In genomic region chr3:190514163-190515153, GRCh38 we compare ENCODE assay signal across 8 cellular contexts. TPM values are rescaled to one million over a fixed set of nuclear protein-coding genes. Genes with fewer than 3 reads are reported as not detected.
DNase-seq lines count a peak whose midpoint lies in the region; ATAC-seq and TF ChIP-seq lines count a peak whose summit lies in the region.

No MANE protein-coding gene starts in this region.

- CTCF ChIA-PET in HEK293 (lab: Yijun Ruan, JAX): interaction anchor here (0.6 to 1.6 kb wide), 10 partner anchors 11 to 216 kb away, joined by 3 to 5 read pairs (median 3); no protein-coding TSS in a partner anchor

- peak; percentile 49 for DNase-seq in DMS53 (lab: John Stamatoyannopoulos, UW)
- DNase-seq in SJSA1 (ENCODE audit: low read depth in 1 of 2, low spot score in 2 of 2): peak; percentile 43 to 57
- peak; percentile 82 for DNase-seq in adipocyte (ENCODE audit: low read depth)
- peak; percentile 22 to 69 (median 50) for DNase-seq in heart left ventricle
- peak; percentile 86 for DNase-seq in osteoblast (ENCODE audit: insufficient read length, low spot score, missing footprints)

- H3K4me2 ChIP-seq in osteoblast (ENCODE audit: insufficient read depth, low read length): peak overlapping the region; percentile 94

- POLR2A ChIA-PET in HEK293 (lab: Yijun Ruan, JAX): interaction anchor here (0.7 to 2.0 kb wide), 6 partner anchors 11 to 190 kb away, joined by 3 to 5 read pairs (median 4); no protein-coding TSS in a partner anchor

- WGBS in heart left ventricle, 4 donors: 0 to 2% (median 1%) methylated on average over 32 to 44 of the region's 44 CpGs

- no peaks in the 10 kb centered on the region for H4K20me1 ChIP-seq in osteoblast (ENCODE audit: insufficient read depth, low read length)

- H3K9me3 ChIP-seq in HEK293 (ENCODE audit: control insufficient read depth, insufficient read depth, low read depth, low read length) (no peaks in the 10 kb centered on the region), SJSA1 (replicated peaks) (no peaks in the 10 kb centered on the region), adipocyte (ENCODE audit: control insufficient read depth, low read length) (no peaks in the 10 kb centered on the region), heart left ventricle (no peaks in the 10 kb centered on the region), osteoblast (ENCODE audit: low read depth, low read length) (no peaks in the 10 kb centered on the region)

- H3K36me3 ChIP-seq in HEK293 (ENCODE audit: control insufficient read depth in 2 of 2, insufficient read depth in 1 of 2, low read length in 2 of 2): no peaks in the 10 kb centered on the region
- H3K36me3 ChIP-seq in SJSA1: peaks cover 8% of the 10 kb centered on the region; the same call in 1 of the 2 replicates
- no peaks in the 10 kb centered on the region for H3K36me3 ChIP-seq in adipocyte (ENCODE audit: control insufficient read depth, insufficient read depth, low read length, severe bottlenecking)
- H3K36me3 ChIP-seq in heart left ventricle: no peaks in the 10 kb centered on the region
- H3K36me3 ChIP-seq in osteoblast (ENCODE audit: insufficient read depth, low read length): no peaks in the 10 kb centered on the region

- intact Hi-C loops in heart left ventricle (cut with DNase I): loop anchor here in 5 of 10 donors (10.0 kb wide), 1 partner anchor 180 kb away; no protein-coding TSS in a partner anchor

- H3K9ac ChIP-seq in adipocyte (ENCODE audit: low read length): peak overlapping the region; percentile 87

- H3K4me1 ChIP-seq in HEK293 (ENCODE audit: control insufficient read depth, insufficient read depth, low read length) (no peaks in the 10 kb centered on the region), SJSA1 (replicated peaks) (peaks cover 17% of the 10 kb centered on the region), adipocyte (ENCODE audit: control insufficient read depth, insufficient read depth, low read length) (peaks cover 28% of the 10 kb centered on the region), heart left ventricle (peaks cover 0 to 35% (median 8%) of the 10 kb centered on the region in 12 donors), osteoblast (ENCODE audit: insufficient read depth, low read length) (peaks cover 34% of the 10 kb centered on the region)

- H3K27ac ChIP-seq in HEK293 (ENCODE audit: extremely low read depth, low read depth, low read length): no peak overlapping the region
- peak overlapping the region; percentile 18 for H3K27ac ChIP-seq in SJSA1
- peak overlapping the region in 11 of 12 donors; percentile 43 to 95 (median 78) for H3K27ac ChIP-seq in heart left ventricle
- peak overlapping the region; percentile 76 for H3K27ac ChIP-seq in osteoblast (ENCODE audit: low read depth, low read length)

- peak; percentile 40 to 70 (median 54) for ATAC-seq in heart left ventricle
- no peak for ATAC-seq in HG03095 (IDR thresholded peaks at IDR 0.05; ENCODE audit: unreplicated experiment)
- ATAC-seq in HG03439 (IDR thresholded peaks at IDR 0.05; ENCODE audit: unreplicated experiment): no peak

- H3K79me2 ChIP-seq in osteoblast (ENCODE audit: insufficient read depth, low read length): peaks cover 24% of the 10 kb centered on the region

- peak overlapping the region; percentile 96 for H2AFZ ChIP-seq in osteoblast (ENCODE audit: low read length)

- no peak for TF ChIP-seq POLR2A in heart left ventricle (IDR thresholded peaks at IDR 0.05)

- H3K4me3 ChIP-seq in HEK293 (ENCODE audit: low read depth, low read length): peak overlapping the region; percentile 85
- peak overlapping the region; percentile 76 for H3K4me3 ChIP-seq in SJSA1
- peak overlapping the region; percentile 92 for H3K4me3 ChIP-seq in adipocyte (ENCODE audit: low read length)
- peak overlapping the region; percentile 65 to 96 (median 80) for H3K4me3 ChIP-seq in heart left ventricle
- H3K4me3 ChIP-seq in osteoblast (ENCODE audit: insufficient read depth, low read length): peak overlapping the region; percentile 91

- H3K27me3 ChIP-seq in SJSA1 (replicated peaks) (no peaks in the 10 kb centered on the region), adipocyte (replicated peaks; ENCODE audit: control insufficient read depth, insufficient read depth, low read length) (no peaks in the 10 kb centered on the region), heart left ventricle (no peaks in the 10 kb centered on the region), osteoblast (ENCODE audit: insufficient read depth, low read length) (no peaks in the 10 kb centered on the region)

- TF ChIP-seq CTCF in HEK293 (tag by site-specific recombination; IDR thresholded peaks at IDR 0.05): no peak
- no peak for TF ChIP-seq CTCF in heart left ventricle (IDR thresholded peaks at IDR 0.05)
- TF ChIP-seq CTCF in osteoblast (IDR thresholded peaks at IDR 0.05; ENCODE audit: extremely low read depth, low read depth, low read length): no peak

TF ChIP-seq in HEK293, 187 proteins besides CTCF, POLR2A, EP300 and RAD21 (continues in another document):
- TF ChIP-seq KLF17 (tag by site-specific recombination; IDR thresholded peaks at IDR 0.05) (no peak), ZNF24 (tag by site-specific recombination; IDR thresholded peaks at IDR 0.05) (no peak), PRDM4 (tag by site-specific recombination; IDR thresholded peaks at IDR 0.05) (no peak), ZBTB8A (tag by site-specific recombination; IDR thresholded peaks at IDR 0.05) (peak; percentile 25), ZBTB20 (tag by site-specific recombination; IDR thresholded peaks at IDR 0.05) (peak; percentile 74), ZBTB48 (tag by site-specific recombination; IDR thresholded peaks at IDR 0.05) (no peak), ZNF341 (tag by site-specific recombination; IDR thresholded peaks at IDR 0.05; ENCODE audit: low read depth) (peak; percentile 92), MEIS1 (CRISPR knock-in tag; IDR thresholded peaks at IDR 0.05; ENCODE audit: borderline replicate concordance) (no peak), ZBTB26 (tag by site-specific recombination; optimal IDR thresholded peaks at IDR 0.05) (no peak), ZNF335 (tag by site-specific recombination; conservative IDR thresholded peaks at IDR 0.05) (0 out of 2 replicates have a peak, but pooled peaks have one; percentile 11), ZNF354C (tag by site-specific recombination; IDR thresholded peaks at IDR 0.05; ENCODE audit: borderline replicate concordance, low read depth) (no peak), KLF9 (tag by site-specific recombination; IDR thresholded peaks at IDR 0.05; ENCODE audit: low read depth) (peak; percentile 39; the same call in 1 of the 2 replicates), ZFHX2 (tag by site-specific recombination; conservative IDR thresholded peaks at IDR 0.05) (peak; percentile 54), ZNF311 (tag by site-specific recombination; IDR thresholded peaks at IDR 0.05; ENCODE audit: borderline replicate concordance) (no peak)

RNA-seq across cellular contexts. Expression of gene IL1RAP, which starts 0.6 kb away (rescaled TPM):
- 20.1 and 29.6 TPM in 2 replicates for total RNA-seq in SJSA1 (2014; rRNA removed; shearing (Covaris generic))
- total RNA-seq in heart left ventricle: 10 to 100 TPM in 3 of 9 donors, 1 to 10 TPM in 6; 3.9 to 16.4 (median 8.2) TPM
- 10 to 100 TPM in 1 of 2 donors, 1 to 10 TPM in 1; 1.6 to 12.0 TPM for polyA plus RNA-seq in heart left ventricle
- total RNA-seq in osteoblast: 14.7 and 14.8 TPM in 2 replicates

Comparison
In these comparisons a context has a peak if more than half of its experiments do, and no peak if none do; other contexts are left out.
1. ATAC-seq: peak in heart left ventricle (4 of 4); none in HG03095 (single experiment) and HG03439 (single experiment).
2. Peak in every context shown above with its lines, with median percentiles within 50 percentile points of each other: DNase-seq and H3K4me3 ChIP-seq.